Comparison of ENCODE assay signal across 16 cellular contexts in the genomic region with DNA sequence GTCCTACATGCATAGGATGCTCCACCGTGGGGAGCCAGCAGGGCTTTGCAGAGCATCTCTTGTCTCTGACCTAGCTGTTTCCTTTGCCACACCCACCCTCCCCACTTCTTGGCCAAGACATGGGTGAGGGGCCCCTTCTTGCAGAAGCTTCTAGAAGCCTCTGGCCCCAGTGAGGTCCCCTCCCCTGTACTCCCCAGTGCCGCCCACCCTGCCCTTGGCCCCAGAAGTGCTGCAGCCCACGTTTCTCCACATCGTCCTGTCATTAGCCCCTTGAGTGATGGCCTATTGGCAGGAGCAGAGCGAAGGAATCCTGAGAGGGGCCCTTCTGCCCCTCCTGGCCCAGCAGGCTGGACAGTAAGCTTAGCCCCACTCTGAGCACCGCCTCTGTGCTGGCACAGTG. TPM values are rescaled to one million over a fixed set of nuclear protein-coding genes. Genes with fewer than 3 reads are reported as not detected.
A peak's percentile ranks its signal among the peaks of the same experiment; 100 is the strongest.
DNase-seq lines count a peak whose midpoint lies in the region; ATAC-seq and TF ChIP-seq lines count a peak whose summit lies in the region.
"Had no signal": no experiment of that assay in that cellular context is flagged by ENCODE, and none has a peak within 500 bp of the region (broad histone marks: within the 10 kb centered on the region; RNA-seq: fewer than 3 reads in every experiment).

No MANE protein-coding gene starts in this region.

- no peak for DNase-seq in heart left ventricle
- DNase-seq in Right ventricle myocardium inferior (ENCODE audit: missing footprints): no peak
- DNase-seq in T-helper 17 cell: no peak
- no peak for DNase-seq in lower lobe of right lung
- DNase-seq in transverse colon: no peak
- no peak for DNase-seq in G401 (ENCODE audit: low spot score)
- DNase-seq in COLO668 (lab: John Stamatoyannopoulos, UW; ENCODE audit: unreplicated experiment): no peak
- no peak for DNase-seq in NCI-H2171 treated with DMSO at 0.1 percent for 48 hours (lab: John Stamatoyannopoulos, UW)
- DNase-seq: endodermal cell, foreskin fibroblast, KBM-7, mammary epithelial cell, NCI-H1417 treated with DMSO at 0.1 percent for 48 hours, ovary had no signal

- TF ChIP-seq CTCF in heart left ventricle (IDR thresholded peaks at IDR 0.05): no peak
- no peak for TF ChIP-seq CTCF in lower lobe of right lung (IDR thresholded peaks at IDR 0.05)
- TF ChIP-seq CTCF in transverse colon (IDR thresholded peaks at IDR 0.05): no peak

- H3K27ac ChIP-seq in heart left ventricle: peak overlapping the region in 9 of 12 donors; percentile 85 to 99 (median 92)
- H3K27ac ChIP-seq in lower lobe of right lung: peak overlapping the region; percentile 86
- peak overlapping the region in 3 of 4 donors; percentile 81 to 88 (median 83) for H3K27ac ChIP-seq in transverse colon
- H3K27ac ChIP-seq: ovary, WERI-Rb-1 had no signal

- intact Hi-C loops in heart left ventricle (cut with DNase I) (loop anchor here in 2 of 10 donors (2.0 to 5.0 kb wide), 3 partner anchors 169 to 255 kb away; a partner anchor contains a TSS), Right ventricle myocardium inferior (cut with DNase I) (no loop called here), lower lobe of right lung (cut with DNase I) (no loop called here), transverse colon (cut with DNase I; ENCODE audit: low total_unique reads) (no loop called here)

- H3K27me3 ChIP-seq in heart left ventricle (no peaks in the 10 kb centered on the region), lower lobe of right lung (ENCODE audit: low read depth) (no peaks in the 10 kb centered on the region), transverse colon (no peaks in the 10 kb centered on the region)
- H3K27me3 ChIP-seq: ovary had no signal

- H3K27me3 Mint-ChIP-seq in T-helper 17 cell: no peaks in the 10 kb centered on the region

- H3K4me3 ChIP-seq in heart left ventricle: no peak overlapping the region
- H3K4me3 ChIP-seq in lower lobe of right lung: no peak overlapping the region
- H3K4me3 ChIP-seq in transverse colon: no peak overlapping the region
- H3K4me3 ChIP-seq: ovary had no signal

- H3K4me1 Mint-ChIP-seq in T-helper 17 cell: peaks cover 52% of the 10 kb centered on the region

- H3K36me3 Mint-ChIP-seq in T-helper 17 cell (ENCODE audit: low read depth): peaks cover 5% of the 10 kb centered on the region

- TF ChIP-seq EP300 in transverse colon (IDR thresholded peaks at IDR 0.05; ENCODE audit: low read depth): no peak

- TF ChIP-seq POLR2A in heart left ventricle (IDR thresholded peaks at IDR 0.05) (no peak), transverse colon (IDR thresholded peaks at IDR 0.05) (no peak)

- H3K4me3 Mint-ChIP-seq in T-helper 17 cell: peak overlapping the region; percentile 96

- H3K9me3 ChIP-seq in heart left ventricle (no peaks in the 10 kb centered on the region), T-helper 17 cell (ENCODE audit: control insufficient read depth, low read length, poor library complexity, severe bottlenecking) (no peaks in the 10 kb centered on the region), lower lobe of right lung (no peaks in the 10 kb centered on the region), transverse colon (no peaks in the 10 kb centered on the region)
- H3K9me3 ChIP-seq: ovary had no signal

- 67 to 84% (median 81%) methylated on average over 2 to 6 of the region's 6 CpGs for WGBS in heart left ventricle, 4 donors
- WGBS in transverse colon (ENCODE audit: low coverage in 1 of 2), 2 donors: 86% methylated on average over 6 of the region's 6 CpGs; no CpG with 5 or more reads in 1 of the 2 donors

- in situ Hi-C loops in transverse colon (cut with MboI; ENCODE audit: low pct_ligation_motif_present in 1 of 4, low pct_unique_long_range_greater_than_20kb in 1 of 4, low sequenced_read_pairs in 3 of 4) (no loop called here), G401 (cut with HindIII; ENCODE audit: low sequenced_read_pairs) (no loop called here)

- peak overlapping the region; percentile 99 for H3K27ac Mint-ChIP-seq in T-helper 17 cell
- H3K27ac Mint-ChIP-seq: endodermal cell had no signal

- ATAC-seq in heart left ventricle (no peak), Right ventricle myocardium inferior (no peak), T-helper 17 cell (no peak), lower lobe of right lung (no peak)

- H3K36me3 ChIP-seq in heart left ventricle (no peaks in the 10 kb centered on the region), lower lobe of right lung (peaks cover 9% of the 10 kb centered on the region), transverse colon (no peaks in the 10 kb centered on the region)
- H3K36me3 ChIP-seq: ovary, WERI-Rb-1 had no signal

- H3K4me1 ChIP-seq in heart left ventricle (peaks cover 5 to 56% (median 24%) of the 10 kb centered on the region in 12 donors), lower lobe of right lung (peaks cover 48% of the 10 kb centered on the region), transverse colon (peaks cover 7 to 30% (median 12%) of the 10 kb centered on the region in 4 donors)

RNA-seq across cellular contexts. Expression of a gene that starts 43.7 kb away (rescaled TPM):
- total RNA-seq in heart left ventricle (10 to 100 TPM in 3 of 9 donors, 1 to 10 TPM in 6; 1.3 to 36.1 (median 5.8) TPM), Right ventricle myocardium inferior (7.3 TPM), T-helper 17 cell (10 to 100 TPM; 19.8 to 66.6 TPM), lower lobe of right lung (222 TPM), transverse colon (10 to 100 TPM; 13.5 to 27.2 (median 21.1) TPM)
- polyA plus RNA-seq in heart left ventricle: 1 to 10 TPM; 3.4 to 6.1 TPM
- total RNA-seq in G401 (2014; rRNA removed; shearing (Covaris generic)): not detected in 2 replicates
- polyA plus RNA-seq: mammary epithelial cell, smooth muscle cell had no signal
